1 cellular context compared by ENCODE assay signal in genomic region chr19:19185853-19186728, GRCh38.
TF ChIP-seq lines count a peak whose summit lies in the region.

No MANE protein-coding gene starts in this region.

TF ChIP-seq in K562, 482 proteins besides CTCF, POLR2A, EP300 and RAD21 (continues in another document):
- TF ChIP-seq MYNN (IDR thresholded peaks at IDR 0.05) = no peak
- TF ChIP-seq MYNN (CRISPR knock-in tag; IDR thresholded peaks at IDR 0.05) = no peak
- TF ChIP-seq MBD2 (IDR thresholded peaks at IDR 0.05; ENCODE audit: borderline replicate concordance, low read depth) = no peak
- no peak for TF ChIP-seq TAF15 (IDR thresholded peaks at IDR 0.05; ENCODE audit: low read depth, low read length)
- no peak for TF ChIP-seq ZNF311 (CRISPR knock-in tag; IDR thresholded peaks at IDR 0.05)
- TF ChIP-seq ZNF24 (IDR thresholded peaks at IDR 0.05) = no peak
- TF ChIP-seq CHD7 (IDR thresholded peaks at IDR 0.05; ENCODE audit: low read depth, low read length) = no peak
- TF ChIP-seq MAFK (IDR thresholded peaks at IDR 0.05; ENCODE audit: low read length) = no peak
- no peak for TF ChIP-seq ZNF280B (CRISPR knock-in tag; IDR thresholded peaks at IDR 0.05)
- no peak for TF ChIP-seq HOXB6 (CRISPR knock-in tag; IDR thresholded peaks at IDR 0.05; ENCODE audit: borderline replicate concordance)
- TF ChIP-seq ETV5 (CRISPR knock-in tag; IDR thresholded peaks at IDR 0.05; ENCODE audit: low read depth) = no peak
- TF ChIP-seq ZNF717 (CRISPR knock-in tag; IDR thresholded peaks at IDR 0.05) = no peak
- 0 out of 2 replicates have a peak, but pooled peaks have one; percentile 0 for TF ChIP-seq RUNX1 (IDR thresholded peaks at IDR 0.05; ENCODE audit: low read depth)
- peak; percentile 31; the same call in 1 of the 2 replicates for TF ChIP-seq STAG1 (CRISPR knock-in tag; IDR thresholded peaks at IDR 0.05; ENCODE audit: borderline replicate concordance)
- no peak for TF ChIP-seq OTX1 (CRISPR knock-in tag; IDR thresholded peaks at IDR 0.05)
- TF ChIP-seq SPI1 (IDR thresholded peaks at IDR 0.05; ENCODE audit: borderline replicate concordance, low read depth, low read length) = 0 out of 2 replicates have a peak, but pooled peaks have one; percentile 4
- TF ChIP-seq STAT5B (CRISPR knock-in tag; IDR thresholded peaks at IDR 0.05) = no peak
- TF ChIP-seq FOXO4 (CRISPR knock-in tag; IDR thresholded peaks at IDR 0.05) = no peak
- no peak for TF ChIP-seq ZNF395 (CRISPR knock-in tag; IDR thresholded peaks at IDR 0.05)
- peak; percentile 30; the same call in 1 of the 2 replicates for TF ChIP-seq CTBP1 (IDR thresholded peaks at IDR 0.05; ENCODE audit: borderline replicate concordance)
- peak; percentile 31; the same call in 1 of the 2 replicates for TF ChIP-seq TFAP4 (CRISPR knock-in tag; IDR thresholded peaks at IDR 0.05; ENCODE audit: borderline replicate concordance)
- no peak for TF ChIP-seq PRPF4 (IDR thresholded peaks at IDR 0.05; ENCODE audit: insufficient read depth, low read depth, low read length, poor library complexity, severe bottlenecking)
- no peak for TF ChIP-seq MXD1 (CRISPR knock-in tag; IDR thresholded peaks at IDR 0.05; ENCODE audit: borderline replicate concordance, poor library complexity, severe bottlenecking)
- TF ChIP-seq SRF (CRISPR knock-in tag; IDR thresholded peaks at IDR 0.05) = no peak
- TF ChIP-seq NFIC (IDR thresholded peaks at IDR 0.05) = peak; percentile 57; the same call in 1 of the 2 replicates
- no peak for TF ChIP-seq CREB3 (tag; conservative IDR thresholded peaks at IDR 0.05; ENCODE audit: low read depth)
- TF ChIP-seq MAZ (CRISPR knock-in tag; conservative IDR thresholded peaks at IDR 0.05 in 1 of 2, IDR thresholded peaks at IDR 0.05 in 1 of 2) = peak; percentile 43 to 86; a peak in 2 of 4 replicates
- no peak for TF ChIP-seq HNRNPH1 (optimal IDR thresholded peaks at IDR 0.05; ENCODE audit: low read depth, low read length)
- TF ChIP-seq NFE2L1 (tag; IDR thresholded peaks at IDR 0.05; ENCODE audit: borderline replicate concordance, low read depth) = no peak
- TF ChIP-seq PHB (CRISPR knock-in tag; IDR thresholded peaks at IDR 0.05) = no peak
- TF ChIP-seq SMC3 (conservative IDR thresholded peaks at IDR 0.05; ENCODE audit: insufficient read depth, low read depth, low read length) = peak; percentile 49
- no peak for TF ChIP-seq KAT8 (IDR thresholded peaks at IDR 0.05; ENCODE audit: low read depth)
- TF ChIP-seq SP2 (IDR thresholded peaks at IDR 0.05; ENCODE audit: extremely low read depth, low read depth, low read length, poor library complexity, severe bottlenecking) = no peak
- TF ChIP-seq CC2D1A (IDR thresholded peaks at IDR 0.05) = peak; percentile 40; the same call in 1 of the 2 replicates
- peak; percentile 76 for TF ChIP-seq CHD2 (IDR thresholded peaks at IDR 0.05; ENCODE audit: low read depth, low read length)
- TF ChIP-seq POLR2H (tag; IDR thresholded peaks at IDR 0.05; ENCODE audit: low read depth) = no peak
- peak; percentile 59; the same call in 1 of the 2 replicates for TF ChIP-seq BCOR (IDR thresholded peaks at IDR 0.05)
- TF ChIP-seq ATF1 (CRISPR knock-in tag; IDR thresholded peaks at IDR 0.05) = no peak
- TF ChIP-seq ATF1 (tag; IDR thresholded peaks at IDR 0.05) = peak; percentile 28; the same call in 1 of the 2 replicates
- TF ChIP-seq PPARD (CRISPR knock-in tag; IDR thresholded peaks at IDR 0.05) = no peak
- peak; percentile 38; the same call in 1 of the 2 replicates for TF ChIP-seq MAX (CRISPR knock-in tag; IDR thresholded peaks at IDR 0.05)
- no peak for TF ChIP-seq DIDO1 (tag; IDR thresholded peaks at IDR 0.05; ENCODE audit: low read depth)
- TF ChIP-seq VEZF1 (CRISPR knock-in tag; IDR thresholded peaks at IDR 0.05) = no peak
- TF ChIP-seq MIER1 (IDR thresholded peaks at IDR 0.05; ENCODE audit: low read depth) = no peak
